Comparison of ENCODE assay signal across 1 cellular context in genomic region chr14:58305730-58306129, GRCh38.
TF ChIP-seq lines count a peak whose summit lies in the region.

No MANE protein-coding gene starts in this region.

TF ChIP-seq in H1, 55 proteins besides CTCF, POLR2A, EP300 and RAD21 (continued from another document):
- TF ChIP-seq SRF (IDR thresholded peaks at IDR 0.05; ENCODE audit: low read depth, low read length) (no peak), CTBP2 (IDR thresholded peaks at IDR 0.05; ENCODE audit: borderline replicate concordance, insufficient read depth, insufficient read length, low read length) (no peak), CEBPB (IDR thresholded peaks at IDR 0.05; ENCODE audit: low read depth, low read length) (no peak)
